In the genomic region with DNA sequence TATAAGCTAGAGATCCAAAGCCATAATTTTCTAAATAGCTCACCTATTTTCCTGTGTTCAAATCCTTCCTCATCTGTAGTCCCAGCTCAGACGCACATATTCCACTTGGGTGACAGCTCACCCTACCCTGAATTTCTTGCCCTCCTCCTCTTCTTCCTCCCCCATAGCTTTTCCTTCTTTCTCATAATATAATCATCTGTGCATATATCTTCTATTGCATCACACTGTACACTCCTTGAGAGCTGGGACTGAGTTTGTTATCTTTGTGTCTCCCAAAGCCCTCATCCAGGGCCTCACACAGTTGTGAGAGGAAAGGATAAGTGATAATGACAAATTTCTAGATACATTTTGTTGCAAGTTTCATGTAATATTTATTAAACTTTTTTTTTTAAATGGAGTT, we compare ENCODE assay signal across 23 cellular contexts. TPM values are rescaled to one million over a fixed set of nuclear protein-coding genes. Genes with fewer than 3 reads are reported as not detected.
DNase-seq lines count a peak whose midpoint lies in the region; ATAC-seq and TF ChIP-seq lines count a peak whose summit lies in the region.
"Had no signal": no experiment of that assay in that cellular context is flagged by ENCODE, and none has a peak within 500 bp of the region (broad histone marks: within the 10 kb centered on the region; RNA-seq: fewer than 3 reads in every experiment).

No MANE protein-coding gene starts in this region.

- H3K4me3 ChIP-seq in GM23248 (no peak overlapping the region), PC-9 (no peak overlapping the region), choroid plexus epithelial cell (ENCODE audit: low read depth, low read length) (no peak overlapping the region), skeletal muscle satellite cell (ENCODE audit: low read length) (no peak overlapping the region), heart right ventricle (no peak overlapping the region)
- H3K4me3 ChIP-seq: esophagus muscularis mucosa, psoas muscle, skin epidermis, thoracic aorta had no signal

- H3K27ac Mint-ChIP-seq in Calu3 (ENCODE audit: unreplicated experiment), result no peak overlapping the region
- H3K27ac Mint-ChIP-seq: activated CD8-positive, alpha-beta T cell treated with anti-CD3 and anti-CD28 coated beads, Interleukin-2, amount 10 ng/mL, durations not matched to agents 7 days and 5 days; CD4-positive, alpha-beta memory T cell; IgD-negative memory B cell; stimulated activated naive B cell treated with anti-CD40 and anti-IgM and Interleukin-4, amounts not matched to agents 10 μg/mL and 1 μg/mL and 100 μg/mL, for 72 hours had no signal

- intact Hi-C loops in PC-9 (cut with micrococcal nuclease; ENCODE audit: unreplicated experiment) (no loop called here), Calu3 (cut with micrococcal nuclease; ENCODE audit: unreplicated experiment) (no loop called here), heart right ventricle (cut with DNase I) (loop anchor here in 1 of 10 donors (10.0 kb wide), 1 partner anchor 51 kb away; a partner anchor contains a TSS)

- no peaks in the 10 kb centered on the region for H3K27me3 Mint-ChIP-seq in Calu3 (ENCODE audit: unreplicated experiment)
- H3K27me3 Mint-ChIP-seq: CD4-positive, alpha-beta memory T cell; IgD-negative memory B cell; stimulated activated naive B cell treated with anti-CD40 and anti-IgM and Interleukin-4, amounts not matched to agents 10 μg/mL and 1 μg/mL and 100 μg/mL, for 72 hours had no signal

- in situ Hi-C loops in GM23248 (cut with MboI), result no loop called here

- POLR2A ChIA-PET in PC-9 (lab: Charles Lee; ENCODE audit: unreplicated experiment), result no interaction called here

- WGBS in GM23248 (ENCODE audit: low coverage in 1 of 2, low lambda C conversion rate in 2 of 2, missing lambda C conversion rate in 2 of 2), 2 experiments, result 16 to 20% methylated on average over 1 of the region's 1 CpG
- WGBS in heart right ventricle, 2 donors, result 92 to 96% methylated on average over 1 of the region's 1 CpG

- no peaks in the 10 kb centered on the region for H4K20me1 ChIP-seq in GM23248 (ENCODE audit: insufficient read depth)
- H4K20me1 ChIP-seq in PC-9 (ENCODE audit: insufficient read depth), result no peaks in the 10 kb centered on the region

- H3K4me3 Mint-ChIP-seq in Calu3 (ENCODE audit: low read depth, unreplicated experiment), result no peak overlapping the region
- H3K4me3 Mint-ChIP-seq: activated CD8-positive, alpha-beta T cell treated with anti-CD3 and anti-CD28 coated beads, Interleukin-2, amount 10 ng/mL, durations not matched to agents 7 days and 5 days; activated T-cell treated with anti-CD3 and anti-CD28 coated beads, Interleukin-2, amount 50 U/mL, for 4 hours; CD4-positive, alpha-beta memory T cell; IgD-negative memory B cell; stimulated activated naive B cell treated with anti-CD40 and anti-IgM and Interleukin-4, amounts not matched to agents 10 μg/mL and 1 μg/mL and 100 μg/mL, for 72 hours had no signal

- H3K79me2 ChIP-seq in GM23248 (ENCODE audit: insufficient read depth) (no peaks in the 10 kb centered on the region), PC-9 (ENCODE audit: low read depth) (peaks cover 23% of the 10 kb centered on the region; the same call in 1 of the 2 replicates)

- peak; percentile 55 for DNase-seq in GM23248
- no peak for DNase-seq in PC-9
- peak; percentile 53 for DNase-seq in choroid plexus epithelial cell (ENCODE audit: low read depth)
- DNase-seq in Calu3, result no peak
- no peak for DNase-seq in heart right ventricle
- DNase-seq: activated CD4-positive, alpha-beta T cell treated with anti-CD3 and anti-CD28 coated beads for 1 hour; activated CD8-positive, alpha-beta T cell treated with anti-CD3 and anti-CD28 coated beads, Interleukin-2, amount 10 ng/mL, durations not matched to agents 7 days and 5 days; activated naive CD4-positive, alpha-beta T cell treated with Interleukin-2 at 50 U/mL for 16 hours; activated T-cell treated with anti-CD3 and anti-CD28 coated beads, Interleukin-2, amount 50 U/mL, for 4 hours; amygdala; CD4-positive, alpha-beta memory T cell; DMS79 treated with DMSO at 0.1 percent for 48 hours; effector CD4-positive, alpha-beta T cell; NCI-H187; psoas muscle; stimulated activated naive B cell treated with anti-CD40 and anti-IgM and Interleukin-4, amounts not matched to agents 10 μg/mL and 1 μg/mL and 100 μg/mL, for 72 hours had no signal

- CTCF ChIA-PET in PC-9 (lab: Charles Lee) (no interaction called here), Calu3 (lab: Charles Lee) (no interaction called here)

- no peaks in the 10 kb centered on the region for H3K9me3 Mint-ChIP-seq in Calu3 (ENCODE audit: low read depth, unreplicated experiment)
- H3K9me3 Mint-ChIP-seq: activated T-cell treated with anti-CD3 and anti-CD28 coated beads, Interleukin-2, amount 50 U/mL, for 4 hours; CD4-positive, alpha-beta memory T cell; IgD-negative memory B cell; stimulated activated naive B cell treated with anti-CD40 and anti-IgM and Interleukin-4, amounts not matched to agents 10 μg/mL and 1 μg/mL and 100 μg/mL, for 72 hours had no signal

- ATAC-seq in HG03354 (IDR thresholded peaks at IDR 0.05; ENCODE audit: poor library complexity, severe bottlenecking, unreplicated experiment), result no peak
- ATAC-seq in heart right ventricle, result no peak
- ATAC-seq: activated CD8-positive, alpha-beta T cell treated with anti-CD3 and anti-CD28 coated beads, Interleukin-2, amount 10 ng/mL, durations not matched to agents 7 days and 5 days; activated T-cell treated with anti-CD3 and anti-CD28 coated beads, Interleukin-2, amount 50 U/mL, for 4 hours; psoas muscle; Right ventricle myocardium inferior; stimulated activated naive B cell treated with anti-CD40 and anti-IgM and Interleukin-4, amounts not matched to agents 10 μg/mL and 1 μg/mL and 100 μg/mL, for 72 hours had no signal

- H3K4me1 Mint-ChIP-seq in Calu3 (ENCODE audit: low read depth, unreplicated experiment), result peaks cover 24% of the 10 kb centered on the region
- H3K4me1 Mint-ChIP-seq: CD4-positive, alpha-beta memory T cell had no signal

- H3K27ac ChIP-seq in GM23248 (peak overlapping the region; percentile 46), PC-9 (peak overlapping the region; percentile 75), heart right ventricle (no peak overlapping the region)
- H3K27ac ChIP-seq: psoas muscle, skin epidermis, thoracic aorta had no signal

- H3K4me1 ChIP-seq in GM23248 (ENCODE audit: insufficient read depth), result peaks cover 71% of the 10 kb centered on the region
- peaks cover 76% of the 10 kb centered on the region for H3K4me1 ChIP-seq in PC-9 (replicated peaks; ENCODE audit: insufficient read depth)
- peaks cover 77% of the 10 kb centered on the region for H3K4me1 ChIP-seq in skeletal muscle satellite cell (ENCODE audit: control insufficient read depth, insufficient read depth, low read length)
- H3K4me1 ChIP-seq in heart right ventricle, result peaks cover 0 to 35% (median 17%) of the 10 kb centered on the region in 9 donors

- H3K4me2 ChIP-seq in GM23248 (ENCODE audit: unreplicated experiment) (peak overlapping the region; percentile 16), PC-9 (peak overlapping the region; percentile 24; the same call in 1 of the 2 replicates), skeletal muscle satellite cell (ENCODE audit: low read length) (peak overlapping the region; percentile 42)

- TF ChIP-seq CTCF in PC-9 (conservative IDR thresholded peaks at IDR 0.05), result no peak
- TF ChIP-seq CTCF in choroid plexus epithelial cell (conservative IDR thresholded peaks at IDR 0.05; ENCODE audit: low read depth, low read length), result no peak
- no peak for TF ChIP-seq CTCF in Calu3 (IDR thresholded peaks at IDR 0.05; ENCODE audit: unreplicated experiment)
- no peak for TF ChIP-seq CTCF in heart right ventricle (IDR thresholded peaks at IDR 0.05)

- no peak overlapping the region for H3K9ac ChIP-seq in GM23248
- H3K9ac ChIP-seq in skeletal muscle satellite cell (ENCODE audit: low read depth, low read length), result peak overlapping the region; percentile 24

- peaks cover 46% of the 10 kb centered on the region for H3F3A ChIP-seq in GM23248 (ENCODE audit: insufficient read depth)
- peaks cover 64% of the 10 kb centered on the region for H3F3A ChIP-seq in PC-9 (ENCODE audit: insufficient read depth, low read depth)

- H3K9me3 ChIP-seq in GM23248 (ENCODE audit: low read depth), result no peaks in the 10 kb centered on the region
- H3K9me3 ChIP-seq in PC-9 (ENCODE audit: insufficient read depth, low read depth), result no peaks in the 10 kb centered on the region
- no peaks in the 10 kb centered on the region for H3K9me3 ChIP-seq in skeletal muscle satellite cell (replicated peaks; ENCODE audit: low read length)
- H3K9me3 ChIP-seq in heart right ventricle, result no peaks in the 10 kb centered on the region
- H3K9me3 ChIP-seq: esophagus muscularis mucosa, psoas muscle, thoracic aorta had no signal

- H3K27me3 ChIP-seq in GM23248 (replicated peaks; ENCODE audit: insufficient read depth) (no peaks in the 10 kb centered on the region), PC-9 (ENCODE audit: insufficient read depth, low read depth) (no peaks in the 10 kb centered on the region), skeletal muscle satellite cell (ENCODE audit: control insufficient read depth, insufficient read depth, low read length) (no peaks in the 10 kb centered on the region), heart right ventricle (no peaks in the 10 kb centered on the region)
- H3K27me3 ChIP-seq: esophagus muscularis mucosa had no signal

- H3K36me3 ChIP-seq in GM23248 (ENCODE audit: low read depth) (no peaks in the 10 kb centered on the region), PC-9 (ENCODE audit: low read depth) (no peaks in the 10 kb centered on the region), skeletal muscle satellite cell (ENCODE audit: insufficient read depth, low read length) (no peaks in the 10 kb centered on the region), heart right ventricle (no peaks in the 10 kb centered on the region)
- H3K36me3 ChIP-seq: esophagus muscularis mucosa, thoracic aorta had no signal

- H3K9me2 ChIP-seq in GM23248 (ENCODE audit: insufficient read depth), result no peaks in the 10 kb centered on the region
- no peaks in the 10 kb centered on the region for H3K9me2 ChIP-seq in PC-9 (ENCODE audit: insufficient read depth)

- BruUV-seq in PC-9 (replicated peaks; lab: Mats Ljungman, UMichigan) (no TSS peak), Calu3 (replicated peaks; lab: Mats Ljungman, UMichigan) (no TSS peak)

- H2AFZ ChIP-seq in GM23248, result peak overlapping the region; percentile 11; the same call in 1 of the 2 replicates
- no peak overlapping the region for H2AFZ ChIP-seq in PC-9

- H3K36me3 Mint-ChIP-seq in Calu3 (ENCODE audit: insufficient read depth, unreplicated experiment), result peaks cover 6% of the 10 kb centered on the region
- H3K36me3 Mint-ChIP-seq: CD4-positive, alpha-beta memory T cell; stimulated activated naive B cell treated with anti-CD40 and anti-IgM and Interleukin-4, amounts not matched to agents 10 μg/mL and 1 μg/mL and 100 μg/mL, for 72 hours had no signal

RNA-seq across cellular contexts. Expression of a gene that starts 55.9 kb away (rescaled TPM):
- 390 and 425 TPM in 2 replicates for total RNA-seq in GM23248 (2014; rRNA removed; shearing (Covaris generic))
- 357 and 361 TPM in 2 replicates for polyA plus RNA-seq in GM23248 (2016; fragmentation: Nextera tagmentation; extraction: Ambion mirVana)
- 342 and 343 TPM in 2 replicates for total RNA-seq in PC-9 (2021)
- total RNA-seq in skeletal muscle satellite cell (2012; rRNA removed), result 351 and 380 TPM in 2 replicates
- total RNA-seq in Calu3 (2022), result 386 and 394 TPM in 2 replicates
- 100 to 1,000 TPM in 5 of 10 donors, 10 to 100 TPM in 5; 40.6 to 163 (median 95.3) TPM for total RNA-seq in heart right ventricle
- 100 to 1,000 TPM in 1 of 2 donors, 10 to 100 TPM in 1; 82.8 to 126 TPM for polyA plus RNA-seq in heart right ventricle

Comparison
In these comparisons a context has a peak if more than half of its experiments do, and no peak if none do; other contexts are left out.
1. DNase-seq: peak in GM23248 (single experiment) and choroid plexus epithelial cell (single experiment); none in PC-9 (0 of 2), Calu3 (single experiment) and heart right ventricle (0 of 2).
2. H3K27ac ChIP-seq: peak in GM23248 (single experiment) and PC-9 (single experiment); none in heart right ventricle (0 of 10).
3. Peak in every context shown above with its lines, with median percentiles within 50 percentile points of each other: H3K4me2 ChIP-seq.